Comparison of ENCODE assay signal across 29 cellular contexts in the genomic region with DNA sequence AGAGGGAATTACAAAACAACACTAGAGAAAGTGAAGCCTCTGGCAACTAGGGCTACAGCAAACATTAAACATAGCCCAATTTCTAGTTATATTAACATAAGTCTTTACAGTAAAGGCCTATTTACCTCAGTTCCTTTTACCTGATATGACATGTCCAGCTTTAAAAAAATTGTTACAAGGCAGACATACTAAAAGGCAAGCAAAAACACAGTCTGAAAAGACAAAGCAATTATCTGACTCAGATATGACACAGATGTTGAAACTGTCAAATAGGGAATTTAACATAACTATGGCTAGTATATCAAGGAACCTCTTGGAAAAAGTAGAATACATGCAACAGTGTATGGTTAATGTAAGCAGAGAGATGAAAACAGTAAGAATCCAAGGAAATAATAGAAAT.
A peak's percentile ranks its signal among the peaks of the same experiment; 100 is the strongest.
DNase-seq lines count a peak whose midpoint lies in the region; TF ChIP-seq lines count a peak whose summit lies in the region.
"Had no signal": no experiment of that assay in that cellular context is flagged by ENCODE, and none has a peak within 500 bp of the region (broad histone marks: within the 10 kb centered on the region; RNA-seq: fewer than 3 reads in every experiment).

No MANE protein-coding gene starts in this region.

- DNase-seq in RWPE1 (ENCODE audit: low spot score) (peak; percentile 28), epithelial cell of prostate (ENCODE audit: low read depth, low spot score) (peak; percentile 56), osteoblast (ENCODE audit: insufficient read length, low spot score, missing footprints) (no peak), GM03348 (ENCODE audit: low spot score) (no peak), hippocampal formation (lab: John Stamatoyannopoulos, UW) (no peak)
- DNase-seq in activated CD4-positive, alpha-beta T cell treated with anti-CD3 and anti-CD28 coated beads for 48 hours: no peak
- no peak for DNase-seq in activated T-cell treated with anti-CD3 and anti-CD28 coated beads, Interleukin-2, amount 50 U/mL, for 1 hour
- DNase-seq: activated CD4-positive, alpha-beta T cell treated with anti-CD3 and anti-CD28 coated beads, Interleukin-2, amount 10 ng/mL, durations not matched to agents 24 days and 14 days; activated naive CD4-positive, alpha-beta T cell treated with anti-CD3 and anti-CD28 coated beads for 36 hours; activated T-cell treated with anti-CD3 and anti-CD28 coated beads, Interleukin-2, amount 50 U/mL, for 48 hours; adrenal gland; body of pancreas; Calu3; DMS79 treated with DMSO at 0.1 percent for 48 hours; HCEC 1CT; KG1; midbrain; naive thymus-derived CD8-positive, alpha-beta T cell; NCI-H1092 treated with DMSO at 0.1 percent for 48 hours; NCI-H187 treated with DMSO at 0.1 percent for 48 hours; NCI-H2227 treated with DMSO at 0.1 percent for 48 hours; NCI-H748 treated with DMSO at 0.1 percent for 48 hours; occipital lobe; OCI-M1; stimulated activated naive CD8-positive, alpha-beta T cell treated with anti-CD3 and anti-CD28 coated beads, Interleukin-15, Interleukin-2, amounts not matched to agents 100 U/mL and 50 U/mL, for 24 hours; testis had no signal

- H3K27me3 ChIP-seq in KMS-11 (ENCODE audit: insufficient read depth, low read depth) (no peaks in the 10 kb centered on the region), osteoblast (ENCODE audit: insufficient read depth, low read length) (no peaks in the 10 kb centered on the region)
- H3K27me3 ChIP-seq: adrenal gland, body of pancreas, gastroesophageal sphincter, testis had no signal

- peaks cover 60% of the 10 kb centered on the region for H3K4me1 ChIP-seq in KMS-11 (ENCODE audit: low read depth, poor library complexity, severe bottlenecking)
- H3K4me1 ChIP-seq in osteoblast (ENCODE audit: insufficient read depth, low read length): peaks cover 13% of the 10 kb centered on the region
- H3K4me1 ChIP-seq: adrenal gland, body of pancreas, gastroesophageal sphincter, testis had no signal

- H3K9ac ChIP-seq in KMS-11: peak overlapping the region; percentile 33; the same call in 1 of the 2 replicates

- no peaks in the 10 kb centered on the region for H4K20me1 ChIP-seq in KMS-11 (ENCODE audit: insufficient read depth)
- no peaks in the 10 kb centered on the region for H4K20me1 ChIP-seq in osteoblast (ENCODE audit: insufficient read depth, low read length)

- H3K4me3 ChIP-seq in KMS-11 (IDR thresholded peaks at IDR 0.05; ENCODE audit: insufficient read depth, low read depth, low read length): no peak overlapping the region
- H3K4me3 ChIP-seq in osteoblast (ENCODE audit: insufficient read depth, low read length): no peak overlapping the region
- H3K4me3 ChIP-seq: adrenal gland, body of pancreas, gastroesophageal sphincter, testis had no signal

- H2AFZ ChIP-seq in KMS-11 (ENCODE audit: low read depth) (peak overlapping the region; percentile 56), osteoblast (ENCODE audit: low read length) (peak overlapping the region; percentile 90)

- H3K79me2 ChIP-seq in KMS-11 (ENCODE audit: insufficient read depth, low read depth) (no peaks in the 10 kb centered on the region), osteoblast (ENCODE audit: insufficient read depth, low read length) (no peaks in the 10 kb centered on the region)

- TF ChIP-seq CTCF in KMS-11 (conservative IDR thresholded peaks at IDR 0.05; ENCODE audit: low read depth, low read length): no peak
- TF ChIP-seq CTCF in RWPE1 (conservative IDR thresholded peaks at IDR 0.05; ENCODE audit: low read depth): no peak
- TF ChIP-seq CTCF in osteoblast (IDR thresholded peaks at IDR 0.05; ENCODE audit: extremely low read depth, low read depth, low read length): no peak

- no peaks in the 10 kb centered on the region for H3K36me3 ChIP-seq in KMS-11 (ENCODE audit: insufficient read depth)
- H3K36me3 ChIP-seq in osteoblast (ENCODE audit: insufficient read depth, low read length): no peaks in the 10 kb centered on the region
- H3K36me3 ChIP-seq: adrenal gland, gastroesophageal sphincter had no signal

- no peaks in the 10 kb centered on the region for H3K9me3 ChIP-seq in osteoblast (ENCODE audit: low read depth, low read length)
- H3K9me3 ChIP-seq: adrenal gland, body of pancreas, gastroesophageal sphincter, testis had no signal

- peak overlapping the region; percentile 86 for H3K27ac ChIP-seq in KMS-11
- H3K27ac ChIP-seq in RWPE1: no peak overlapping the region
- H3K27ac ChIP-seq in epithelial cell of prostate: peak overlapping the region; percentile 84
- H3K27ac ChIP-seq in osteoblast (ENCODE audit: low read depth, low read length): peak overlapping the region; percentile 24
- H3K27ac ChIP-seq: adrenal gland, body of pancreas, gastroesophageal sphincter, testis, VCaP had no signal

- POLR2A ChIA-PET in RWPE1 (lab: Yijun Ruan, JAX; ENCODE audit: low non-redundant PET): interaction anchor here (0.6 kb wide), 1 partner anchor 9 kb away, joined by 3 read pairs; no protein-coding TSS in a partner anchor

- CTCF ChIA-PET in RWPE1 (lab: Yijun Ruan, JAX): interaction anchor here (0.6 kb wide), 1 partner anchor 286 kb away, joined by 3 read pairs; no protein-coding TSS in a partner anchor

- H3K4me2 ChIP-seq in KMS-11: peak overlapping the region; percentile 93
- peak overlapping the region; percentile 73 for H3K4me2 ChIP-seq in osteoblast (ENCODE audit: insufficient read depth, low read length)

Comparison
In these comparisons a context has a peak if more than half of its experiments do, and no peak if none do; other contexts are left out.
1. DNase-seq: peak in RWPE1 (single experiment) and epithelial cell of prostate (single experiment); none in osteoblast (single experiment), GM03348 (single experiment), activated CD4-positive, alpha-beta T cell treated with anti-CD3 and anti-CD28 coated beads for 48 hours (single experiment), activated T-cell treated with anti-CD3 and anti-CD28 coated beads, Interleukin-2, amount 50 U/mL, for 1 hour (single experiment) and hippocampal formation (0 of 2).